Comparison of ENCODE assay signal across 25 cellular contexts in the genomic region with DNA sequence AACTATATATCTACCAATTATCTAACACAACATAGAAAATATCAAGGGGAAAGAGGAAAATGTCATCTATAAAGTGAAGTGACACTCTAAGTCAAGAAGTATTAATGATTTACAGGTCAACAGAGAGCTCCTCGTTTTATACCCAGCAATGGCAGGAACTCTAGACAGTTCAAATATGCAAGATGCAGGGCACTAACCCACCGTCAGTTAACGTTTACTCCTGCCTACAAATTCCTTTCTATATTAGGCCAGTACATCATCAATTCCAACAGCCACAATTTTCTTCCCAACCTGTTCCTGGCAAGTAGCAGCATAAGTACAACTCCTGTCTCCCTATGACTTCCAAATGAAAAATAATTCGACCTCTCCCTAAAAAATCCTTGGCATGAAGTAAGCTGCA. TPM values are rescaled to one million over a fixed set of nuclear protein-coding genes. Genes with fewer than 3 reads are reported as not detected.
DNase-seq lines count a peak whose midpoint lies in the region; ATAC-seq and TF ChIP-seq lines count a peak whose summit lies in the region.
"Had no signal": no experiment of that assay in that cellular context is flagged by ENCODE, and none has a peak within 500 bp of the region (broad histone marks: within the 10 kb centered on the region; RNA-seq: fewer than 3 reads in every experiment).

No MANE protein-coding gene starts in this region.

- H3K56ac ChIP-seq in mesendoderm (ENCODE audit: low read length), result no peak overlapping the region

- H3K36me3 ChIP-seq in CD4-positive, CD25-positive, alpha-beta regulatory T cell (ENCODE audit: control insufficient read depth, insufficient read depth, low read length), result peaks cover 69% of the 10 kb centered on the region
- H3K36me3 ChIP-seq in mesenchymal stem cell (ENCODE audit: control insufficient read depth in 1 of 2, insufficient read depth in 2 of 2, low read depth in 1 of 2, low read length in 2 of 2), result peaks cover 22 to 83% of the 10 kb centered on the region in 2 experiments
- H3K36me3 ChIP-seq in mesendoderm (ENCODE audit: control insufficient read depth, insufficient read depth, low read length), result peaks cover 11% of the 10 kb centered on the region

- peaks cover 11 to 32% (median 25%) of the 10 kb centered on the region in 4 donors for H3K4me1 Mint-ChIP-seq in CD4-positive, CD25-positive, alpha-beta regulatory T cell
- no peaks in the 10 kb centered on the region for H3K4me1 Mint-ChIP-seq in nephron progenitor cell

- no peak overlapping the region for H2BK15ac ChIP-seq in mesenchymal stem cell (ENCODE audit: low read depth, poor library complexity, severe bottlenecking)
- no peak overlapping the region for H2BK15ac ChIP-seq in mesendoderm (replicated peaks; ENCODE audit: low read depth)

- no peak overlapping the region for H4K8ac ChIP-seq in mesenchymal stem cell (ENCODE audit: low read length)
- no peak overlapping the region for H4K8ac ChIP-seq in mesendoderm (ENCODE audit: low read depth, low read length)

- no peaks in the 10 kb centered on the region for H3K27me3 ChIP-seq in CD4-positive, CD25-positive, alpha-beta regulatory T cell (ENCODE audit: control insufficient read depth, insufficient read depth, low read length)
- H3K27me3 ChIP-seq in mesenchymal stem cell (ENCODE audit: control insufficient read depth in 1 of 2, insufficient read depth in 1 of 2, low read length in 2 of 2), result no peaks in the 10 kb centered on the region
- H3K27me3 ChIP-seq in mesendoderm (ENCODE audit: insufficient read depth, low read length, poor library complexity), result no peaks in the 10 kb centered on the region
- H3K27me3 ChIP-seq: body of pancreas, hepatocyte, Peyer's patch had no signal

- H3K23ac ChIP-seq in mesenchymal stem cell (ENCODE audit: low read length in 2 of 2) (no peak overlapping the region), mesendoderm (ENCODE audit: low read length) (no peak overlapping the region)

- H3K18ac ChIP-seq in mesenchymal stem cell (ENCODE audit: low read depth in 1 of 2, low read length in 2 of 2), result no peak overlapping the region
- no peak overlapping the region for H3K18ac ChIP-seq in mesendoderm (ENCODE audit: low read length)

- H3K79me1 ChIP-seq in mesenchymal stem cell (replicated peaks; ENCODE audit: low read length, poor library complexity, severe bottlenecking), result peaks cover 22% of the 10 kb centered on the region
- H3K79me1 ChIP-seq in mesendoderm (ENCODE audit: low read length), result peaks cover 7% of the 10 kb centered on the region

- H2AK5ac ChIP-seq in mesenchymal stem cell (ENCODE audit: low read length, severe bottlenecking), result no peak overlapping the region
- H2AK5ac ChIP-seq in mesendoderm (ENCODE audit: low read length), result no peak overlapping the region

- DNase-seq in DMS53 (lab: John Stamatoyannopoulos, UW) (peak; percentile 55), DMS53 treated with DMSO at 0.1 percent for 48 hours (lab: John Stamatoyannopoulos, UW; ENCODE audit: unreplicated experiment) (no peak), glomerular visceral epithelial cell (ENCODE audit: extremely low spot score) (peak; percentile 23), mesenchymal stem cell (no peak), mesendoderm (no peak), nephron progenitor cell (no peak)
- DNase-seq in CD4-positive, CD25-positive, alpha-beta regulatory T cell, result no peak
- DNase-seq in stimulated activated CD4-positive, alpha-beta T cell treated with anti-CD3 and anti-CD28 coated beads, Interleukin-4, amount 100 ng/mL, for 1 hour, result no peak
- DNase-seq: activated CD4-positive, alpha-beta T cell treated with anti-CD3 and anti-CD28 coated beads for 4 hours; activated T-cell treated with anti-CD3 and anti-CD28 coated beads, Interleukin-2, amount 50 U/mL, for 1 hour; body of pancreas; foreskin melanocyte; left cardiac atrium; naive thymus-derived CD4-positive, alpha-beta T cell; NCI-H1092; NCI-H1694 treated with DMSO at 0.1 percent for 48 hours; NCI-H2171; NCI-H82; nucleus accumbens; Peyer's patch; small intestine; stimulated activated naive CD8-positive, alpha-beta T cell treated with anti-CD3 and anti-CD28 coated beads, Interleukin-15, Interleukin-2, amounts not matched to agents 100 U/mL and 50 U/mL, for 24 hours had no signal

- H2AFZ ChIP-seq in mesenchymal stem cell (ENCODE audit: low read depth, low read length), result no peak overlapping the region
- H2AFZ ChIP-seq: hepatocyte had no signal

- peaks cover 33% of the 10 kb centered on the region for H3K36me3 Mint-ChIP-seq in CD4-positive, CD25-positive, alpha-beta regulatory T cell
- H3K36me3 Mint-ChIP-seq in nephron progenitor cell (ENCODE audit: low read depth), result peaks cover 50% of the 10 kb centered on the region

- H3K9ac ChIP-seq in mesenchymal stem cell (ENCODE audit: low read length) (no peak overlapping the region), mesendoderm (ENCODE audit: low read length) (no peak overlapping the region)

- no peak overlapping the region for H2BK12ac ChIP-seq in mesenchymal stem cell (ENCODE audit: low read length in 2 of 2)

- H2BK120ac ChIP-seq in mesenchymal stem cell (ENCODE audit: low read depth, low read length) (no peak overlapping the region), mesendoderm (ENCODE audit: low read depth, low read length) (no peak overlapping the region)

- no peak overlapping the region for H3K14ac ChIP-seq in mesenchymal stem cell (ENCODE audit: low read length in 2 of 2)

- H2BK5ac ChIP-seq in mesenchymal stem cell (ENCODE audit: low read depth, low read length, poor library complexity, severe bottlenecking) (no peak overlapping the region), mesendoderm (ENCODE audit: low read length) (no peak overlapping the region)

- ATAC-seq in CD4-positive, CD25-positive, alpha-beta regulatory T cell (ENCODE audit: low read depth in 2 of 2), result no peak
- ATAC-seq: body of pancreas; K562; naive thymus-derived CD4-positive, alpha-beta T cell; stimulated activated naive CD8-positive, alpha-beta T cell treated with anti-CD3 and anti-CD28 coated beads, Interleukin-15, Interleukin-2, amounts not matched to agents 100 U/mL and 50 U/mL, for 24 hours had no signal

- no peak overlapping the region for H3K27ac ChIP-seq in CD4-positive, CD25-positive, alpha-beta regulatory T cell (ENCODE audit: insufficient read depth, low read length, poor library complexity, severe bottlenecking)
- H3K27ac ChIP-seq in mesenchymal stem cell (ENCODE audit: low read length, poor library complexity, severe bottlenecking), result peak overlapping the region; percentile 75
- no peak overlapping the region for H3K27ac ChIP-seq in mesendoderm (ENCODE audit: low read depth, low read length)
- H3K27ac ChIP-seq: 22Rv1, body of pancreas, hepatocyte, Peyer's patch had no signal

- no peak for TF ChIP-seq CTCF in nephron progenitor cell (IDR thresholded peaks at IDR 0.05)

- H3K4me3 ChIP-seq in CD4-positive, CD25-positive, alpha-beta regulatory T cell (ENCODE audit: low read depth, low read length), result no peak overlapping the region
- H3K4me3 ChIP-seq in mesenchymal stem cell (ENCODE audit: insufficient read depth in 1 of 2, low read depth in 1 of 2, low read length in 2 of 2) (no peak overlapping the region), mesendoderm (ENCODE audit: low read length) (no peak overlapping the region)
- H3K4me3 ChIP-seq: body of pancreas, hepatocyte, K562, Peyer's patch had no signal

- no peaks in the 10 kb centered on the region for H3K9me3 ChIP-seq in CD4-positive, CD25-positive, alpha-beta regulatory T cell (ENCODE audit: control insufficient read depth in 2 of 2, low read length in 2 of 2)
- H3K9me3 ChIP-seq in mesenchymal stem cell (ENCODE audit: control insufficient read depth, low read length), result no peaks in the 10 kb centered on the region
- H3K9me3 ChIP-seq: body of pancreas, Peyer's patch had no signal

- H3K4me1 ChIP-seq in CD4-positive, CD25-positive, alpha-beta regulatory T cell (ENCODE audit: control insufficient read depth, insufficient read depth, low read length, poor library complexity, severe bottlenecking), result no peaks in the 10 kb centered on the region
- H3K4me1 ChIP-seq in mesenchymal stem cell (ENCODE audit: control insufficient read depth, insufficient read depth, low read depth, low read length), result no peaks in the 10 kb centered on the region
- peaks cover 3% of the 10 kb centered on the region for H3K4me1 ChIP-seq in mesendoderm (ENCODE audit: control insufficient read depth, low read depth, low read length)
- H3K4me1 ChIP-seq: body of pancreas, Peyer's patch had no signal

- no peak overlapping the region for H3K4me2 ChIP-seq in mesenchymal stem cell (ENCODE audit: low read length, poor library complexity, severe bottlenecking)
- no peak overlapping the region for H3K4me2 ChIP-seq in mesendoderm (ENCODE audit: low read length)
- H3K4me2 ChIP-seq: hepatocyte had no signal

- H3K4ac ChIP-seq in mesenchymal stem cell (ENCODE audit: low read depth in 1 of 2, low read length in 2 of 2) (no peak overlapping the region), mesendoderm (ENCODE audit: low read depth, low read length) (no peak overlapping the region)

- no peaks in the 10 kb centered on the region for H3K27me3 Mint-ChIP-seq in CD4-positive, CD25-positive, alpha-beta regulatory T cell
- no peaks in the 10 kb centered on the region for H3K27me3 Mint-ChIP-seq in nephron progenitor cell (ENCODE audit: low read depth, poor library complexity)
- H3K27me3 Mint-ChIP-seq: naive thymus-derived CD4-positive, alpha-beta T cell had no signal

- H3K4me3 Mint-ChIP-seq in CD4-positive, CD25-positive, alpha-beta regulatory T cell, result no peak overlapping the region
- H3K4me3 Mint-ChIP-seq in nephron progenitor cell, result no peak overlapping the region
- H3K4me3 Mint-ChIP-seq: naive thymus-derived CD4-positive, alpha-beta T cell had no signal

- 85% methylated on average over 4 of the region's 4 CpGs for WGBS in mesenchymal stem cell
- no CpG with 5 or more reads among the region's 4 CpGs for WGBS in mesendoderm (ENCODE audit: extremely low coverage, insufficient coverage, low lambda C conversion rate)

- no peak overlapping the region for H4K91ac ChIP-seq in mesenchymal stem cell (ENCODE audit: low read length)

- H4K5ac ChIP-seq in mesendoderm (ENCODE audit: low read length), result no peak overlapping the region

- peak overlapping the region; percentile 7 to 55 (median 9) for H3K27ac Mint-ChIP-seq in CD4-positive, CD25-positive, alpha-beta regulatory T cell
- H3K27ac Mint-ChIP-seq in nephron progenitor cell, result no peak overlapping the region

- H3K9me3 Mint-ChIP-seq in CD4-positive, CD25-positive, alpha-beta regulatory T cell, result peaks cover 0 to 1% (median 0%) of the 10 kb centered on the region in 7 donors
- H3K9me3 Mint-ChIP-seq in nephron progenitor cell, result no peaks in the 10 kb centered on the region
- H3K9me3 Mint-ChIP-seq: naive thymus-derived CD4-positive, alpha-beta T cell had no signal

- H3K79me2 ChIP-seq in mesendoderm (ENCODE audit: control insufficient read depth, insufficient read depth, low read length), result peaks cover 3% of the 10 kb centered on the region

RNA-seq across cellular contexts. Expression of a gene that starts 9.0 kb away (rescaled TPM):
- total RNA-seq in CD4-positive, CD25-positive, alpha-beta regulatory T cell, result 116 TPM
- polyA plus RNA-seq in CD4-positive, CD25-positive, alpha-beta regulatory T cell, result 10 to 100 TPM; 30.9 to 40.8 (median 39.7) TPM
- polyA plus RNA-seq in mesenchymal stem cell (2013, experiment 1 of 2), result 18.3 TPM
- polyA plus RNA-seq in mesenchymal stem cell (2013, experiment 2 of 2), result 18.4 TPM
- polyA plus RNA-seq in mesendoderm (2013, experiment 1 of 2), result 29.5 TPM
- 30.2 TPM for polyA plus RNA-seq in mesendoderm (2013, experiment 2 of 2)

RNA-seq across cellular contexts. Expression of a gene that starts 25.5 kb away (rescaled TPM):
- total RNA-seq in CD4-positive, CD25-positive, alpha-beta regulatory T cell, result 117 TPM
- polyA plus RNA-seq in CD4-positive, CD25-positive, alpha-beta regulatory T cell, result 10 to 100 TPM; 11.4 to 21.0 (median 16.1) TPM
- 14.6 TPM for polyA plus RNA-seq in mesenchymal stem cell (2013, experiment 1 of 2)
- polyA plus RNA-seq in mesenchymal stem cell (2013, experiment 2 of 2), result 14.7 TPM
- polyA plus RNA-seq in mesendoderm (2013, experiment 1 of 2), result 16.8 TPM
- 15.6 TPM for polyA plus RNA-seq in mesendoderm (2013, experiment 2 of 2)

Comparison
In these comparisons a context has a peak if more than half of its experiments do, and no peak if none do; other contexts are left out.
1. DNase-seq: peak in DMS53 (single experiment) and glomerular visceral epithelial cell (single experiment); none in DMS53 treated with DMSO at 0.1 percent for 48 hours (single experiment), CD4-positive, CD25-positive, alpha-beta regulatory T cell (0 of 3), mesenchymal stem cell (single experiment), mesendoderm (single experiment), stimulated activated CD4-positive, alpha-beta T cell treated with anti-CD3 and anti-CD28 coated beads, Interleukin-4, amount 100 ng/mL, for 1 hour (single experiment) and nephron progenitor cell (single experiment).